1 cellular context compared by ENCODE assay signal in genomic region chrX:2652106-2652505, GRCh38.
TF ChIP-seq lines count a peak whose summit lies in the region.

No MANE protein-coding gene starts in this region.

TF ChIP-seq in SK-N-SH treated with all-trans-retinoic acid at 6 μM for 48 hours, 23 proteins besides CTCF, POLR2A, EP300 and RAD21 (continued from another document):
- TF ChIP-seq POU6F1 (CRISPR knock-in tag; IDR thresholded peaks at IDR 0.05; ENCODE audit: borderline replicate concordance, low read depth) (no peak), ZNF70 (CRISPR knock-in tag; IDR thresholded peaks at IDR 0.05) (no peak), TOX (CRISPR knock-in tag; IDR thresholded peaks at IDR 0.05; ENCODE audit: borderline replicate concordance) (no peak), ZC3H10 (CRISPR knock-in tag; IDR thresholded peaks at IDR 0.05) (no peak), PPARA (CRISPR knock-in tag; IDR thresholded peaks at IDR 0.05; ENCODE audit: borderline replicate concordance) (no peak), CSDC2 (CRISPR knock-in tag; IDR thresholded peaks at IDR 0.05) (no peak)
